ENCODE assay signal across 8 cellular contexts in the genomic region with DNA sequence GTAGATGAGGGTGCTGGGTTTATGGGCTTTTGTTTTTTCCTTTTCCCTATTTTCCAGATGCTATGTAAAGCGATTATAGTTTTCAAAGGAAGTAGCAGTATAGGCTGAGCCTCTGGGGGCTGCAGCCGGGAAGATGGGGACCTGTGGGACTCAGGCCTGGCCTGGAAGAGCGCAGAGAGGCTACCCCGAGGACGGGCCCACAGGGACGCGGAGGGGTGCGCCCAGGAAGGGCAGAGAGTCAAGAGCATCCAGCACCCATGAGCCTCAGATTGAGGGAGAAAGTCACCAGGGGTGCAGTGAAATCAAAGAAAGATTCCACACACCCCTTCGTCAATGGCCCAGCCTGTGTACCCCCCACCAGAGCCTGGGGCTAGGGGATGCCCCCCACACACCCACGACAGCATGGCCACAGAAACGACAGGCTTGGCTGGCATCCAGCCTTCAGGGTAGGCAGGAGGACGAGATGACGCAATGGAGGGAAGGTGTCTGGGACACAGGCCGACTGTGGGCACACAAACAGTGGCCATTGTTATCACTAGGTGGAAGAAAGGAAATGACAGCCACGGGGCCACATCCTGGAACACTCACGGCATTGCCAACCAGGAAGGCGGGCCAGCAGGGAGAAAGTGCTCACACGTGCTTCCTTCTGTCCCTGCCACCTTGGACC. TPM values are rescaled to one million over a fixed set of nuclear protein-coding genes. Genes with fewer than 3 reads are reported as not detected.
DNase-seq lines count a peak whose midpoint lies in the region; ATAC-seq, FAIRE-seq and TF ChIP-seq lines count a peak whose summit lies in the region.

No MANE protein-coding gene starts in this region.

- H3K4me2 ChIP-seq in OCI-LY7 (ENCODE audit: low read length), result peak overlapping the region; percentile 28; the same call in 1 of the 2 replicates

- POLR2A ChIA-PET in OCI-LY7 (lab: Charles Lee) (interaction anchor here (1.0 kb wide), 1 partner anchor 29 kb away, joined by 3 read pairs; the partner anchor contains the start of gene MAFF), MCF 10A (lab: Yijun Ruan, JAX) (interaction anchor here (0.6 to 2.0 kb wide), 11 partner anchors 9 to 887 kb away, joined by 3 to 29 read pairs (median 4); partner anchors contain the start of genes MAFF and PLA2G6)

- no peaks in the 10 kb centered on the region for H3K9me2 ChIP-seq in OCI-LY7 (ENCODE audit: insufficient read depth, low read length)

- intact Hi-C loops in OCI-LY7 (cut with micrococcal nuclease; ENCODE audit: unreplicated experiment), result no loop called here
- intact Hi-C loops in MCF 10A (cut with micrococcal nuclease), result no loop called here

- H3K27me3 Mint-ChIP-seq in MCF 10A (ENCODE audit: insufficient read depth, unreplicated experiment), result no peaks in the 10 kb centered on the region

- no peak overlapping the region for H2AFZ ChIP-seq in OCI-LY7 (ENCODE audit: low read length)

- no peak for FAIRE-seq in GM19239 (lab: Jason Lieb, UNC)

- no peaks in the 10 kb centered on the region for H3K9me3 Mint-ChIP-seq in MCF 10A (ENCODE audit: unreplicated experiment)

- peak overlapping the region; percentile 68 for H3K27ac Mint-ChIP-seq in MCF 10A (ENCODE audit: low read depth, unreplicated experiment)

- BruUV-seq in OCI-LY7 (replicated peaks; lab: Mats Ljungman, UMichigan) (no TSS peak), MCF 10A (replicated peaks; lab: Mats Ljungman, UMichigan) (no TSS peak)

- H3K27ac ChIP-seq in 22Rv1, result 0 out of 2 replicates have a peak overlapping the region, but pooled peaks have one; percentile 9
- no peak overlapping the region for H3K27ac ChIP-seq in OCI-LY7 (ENCODE audit: low read depth, low read length, poor library complexity, severe bottlenecking)

- no peak overlapping the region for H3K4me3 ChIP-seq in OCI-LY7 (ENCODE audit: low read depth, low read length, poor library complexity, severe bottlenecking)

- peaks cover 29% of the 10 kb centered on the region for H3K4me1 Mint-ChIP-seq in MCF 10A (ENCODE audit: insufficient read depth, unreplicated experiment)

- H3K9me3 ChIP-seq in OCI-LY7 (ENCODE audit: low read length), result no peaks in the 10 kb centered on the region

- H3K79me2 ChIP-seq in OCI-LY7 (ENCODE audit: insufficient read depth, low read depth, low read length), result no peaks in the 10 kb centered on the region

- DNase-seq in OCI-LY7 (ENCODE audit: low spot score), result no peak
- DNase-seq in MCF 10A (ENCODE audit: unreplicated experiment), result peak; percentile 83
- DNase-seq in mucosa of gallbladder (ENCODE audit: low spot score), result peak; percentile 89
- DNase-seq in GM19239 (ENCODE audit: insufficient read length, low spot score), result no peak
- no peak for DNase-seq in epidermal melanocyte (ENCODE audit: insufficient read length, low spot score)
- no peak for DNase-seq in NCI-H82 treated with DMSO at 0.1 percent for 48 hours (lab: John Stamatoyannopoulos, UW; ENCODE audit: unreplicated experiment)

- H3K36me3 ChIP-seq in OCI-LY7 (ENCODE audit: insufficient read depth, low read length), result no peaks in the 10 kb centered on the region

- no peak for TF ChIP-seq CTCF in 22Rv1 (IDR thresholded peaks at IDR 0.05)
- no peak for TF ChIP-seq CTCF in OCI-LY7 (conservative IDR thresholded peaks at IDR 0.05; ENCODE audit: low read length)
- no peak for TF ChIP-seq CTCF in MCF 10A (IDR thresholded peaks at IDR 0.05; ENCODE audit: unreplicated experiment)

- no peaks in the 10 kb centered on the region for H4K20me1 ChIP-seq in OCI-LY7 (ENCODE audit: insufficient read depth, low read length)

- CTCF ChIA-PET in OCI-LY7 (lab: Charles Lee; ENCODE audit: unreplicated experiment) (no interaction called here), MCF 10A (lab: Yijun Ruan, JAX) (interaction anchor here (0.7 kb wide), 1 partner anchor 565 kb away, joined by 3 read pairs; no protein-coding TSS in a partner anchor)

- ATAC-seq in SK-N-SH treated with all-trans-retinoic acid at 6 μM for 48 hours, result no peak

- peaks cover 14% of the 10 kb centered on the region for H3K4me1 ChIP-seq in OCI-LY7 (ENCODE audit: insufficient read depth, low read length, poor library complexity, severe bottlenecking)

- peaks cover 12% of the 10 kb centered on the region for H3K36me3 Mint-ChIP-seq in MCF 10A (ENCODE audit: insufficient read depth, unreplicated experiment)

- no peak overlapping the region for H3K4me3 Mint-ChIP-seq in MCF 10A (ENCODE audit: unreplicated experiment)

TF ChIP-seq in SK-N-SH treated with all-trans-retinoic acid at 6 μM for 48 hours, 23 proteins besides CTCF, POLR2A, EP300 and RAD21:
- TF ChIP-seq BACH2 (CRISPR knock-in tag; IDR thresholded peaks at IDR 0.05; ENCODE audit: borderline replicate concordance) (no peak), CSRNP3 (CRISPR knock-in tag; IDR thresholded peaks at IDR 0.05) (no peak), ESRRG (CRISPR knock-in tag; IDR thresholded peaks at IDR 0.05) (no peak), ISL1 (CRISPR knock-in tag; IDR thresholded peaks at IDR 0.05) (no peak), CSDC2 (CRISPR knock-in tag; IDR thresholded peaks at IDR 0.05) (no peak), ZNF8 (CRISPR knock-in tag; IDR thresholded peaks at IDR 0.05) (no peak), ZFP3 (CRISPR knock-in tag; IDR thresholded peaks at IDR 0.05) (no peak), OSR1 (CRISPR knock-in tag; IDR thresholded peaks at IDR 0.05) (no peak), ZNF70 (CRISPR knock-in tag; IDR thresholded peaks at IDR 0.05) (no peak), TOX (CRISPR knock-in tag; IDR thresholded peaks at IDR 0.05; ENCODE audit: borderline replicate concordance) (no peak), PPARA (CRISPR knock-in tag; IDR thresholded peaks at IDR 0.05; ENCODE audit: borderline replicate concordance) (no peak), TCF4 (CRISPR knock-in tag; IDR thresholded peaks at IDR 0.05; ENCODE audit: borderline replicate concordance) (no peak), ZC3H10 (CRISPR knock-in tag; IDR thresholded peaks at IDR 0.05) (no peak), SNAI2 (CRISPR knock-in tag; IDR thresholded peaks at IDR 0.05) (no peak)

RNA-seq across cellular contexts. Expression of gene PLA2G6, which starts 9.0 kb away (rescaled TPM):
- 23.3 and 33.9 TPM in 2 replicates for total RNA-seq in OCI-LY7 (2014; rRNA removed; shearing (Covaris generic))
- total RNA-seq in OCI-LY7 (2022) (83.9 and 106 TPM in 2 replicates), MCF 10A (2022) (37.5 and 40.3 TPM in 2 replicates), mucosa of gallbladder (260 TPM)

RNA-seq across cellular contexts. Expression of gene MAFF, which starts 29.2 kb away (rescaled TPM):
- total RNA-seq in OCI-LY7 (2014; rRNA removed; shearing (Covaris generic)), result 3.8 and 5.7 TPM in 2 replicates
- total RNA-seq in OCI-LY7 (2022) (3.4 and 5.3 TPM in 2 replicates), MCF 10A (2022) (54.7 and 71.4 TPM in 2 replicates), mucosa of gallbladder (34.4 TPM)

Comparison
In these comparisons a context has a peak if more than half of its experiments do, and no peak if none do; other contexts are left out.
1. DNase-seq: peak in MCF 10A (single experiment) and mucosa of gallbladder (single experiment); none in OCI-LY7 (single experiment), GM19239 (single experiment), epidermal melanocyte (single experiment) and NCI-H82 treated with DMSO at 0.1 percent for 48 hours (single experiment).